1 cellular context compared by ENCODE assay signal in the genomic region with DNA sequence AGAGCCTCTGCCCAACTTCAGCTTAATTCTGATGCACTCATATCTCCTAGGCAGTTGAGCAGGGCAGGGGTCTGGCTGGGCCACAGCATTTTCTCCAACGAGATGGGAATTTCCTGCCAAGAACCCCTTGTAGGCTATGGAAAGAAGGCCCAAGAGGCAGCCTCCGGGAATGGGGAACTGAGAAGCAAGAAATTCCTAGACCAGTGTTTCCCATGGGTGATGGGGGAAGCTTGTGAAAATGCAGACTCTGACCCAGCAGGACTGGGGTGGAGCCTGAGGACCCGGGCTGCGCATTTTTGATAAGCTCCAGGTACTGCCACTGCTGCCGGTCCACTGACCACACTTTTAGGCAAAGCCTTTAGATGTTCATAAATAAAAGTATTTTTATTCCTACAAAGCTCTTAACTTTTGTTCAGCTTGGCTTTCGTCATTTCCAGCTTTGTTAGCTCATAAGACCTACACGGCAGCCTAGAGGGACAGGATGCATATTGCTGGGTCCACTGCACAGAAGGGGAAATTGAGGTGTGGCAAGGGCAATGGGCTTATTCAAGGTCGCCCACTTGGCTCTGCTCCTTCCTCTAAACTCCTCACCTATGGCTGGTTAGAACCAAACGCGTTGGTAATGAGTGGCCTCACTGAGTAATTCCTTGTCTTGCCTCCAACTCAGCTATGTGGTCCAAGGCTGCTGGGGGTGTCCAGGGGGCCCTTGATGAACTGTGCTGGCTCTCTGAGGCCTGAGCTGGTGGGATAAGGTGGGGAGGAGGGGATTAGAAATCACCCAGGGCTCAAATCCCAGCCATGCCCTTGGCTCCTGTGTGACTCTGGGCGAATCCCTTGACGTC.
TF ChIP-seq lines count a peak whose summit lies in the region.

No MANE protein-coding gene starts in this region.

TF ChIP-seq in HepG2, 621 proteins besides CTCF, POLR2A, EP300 and RAD21:
- TF ChIP-seq, protein P1, sequence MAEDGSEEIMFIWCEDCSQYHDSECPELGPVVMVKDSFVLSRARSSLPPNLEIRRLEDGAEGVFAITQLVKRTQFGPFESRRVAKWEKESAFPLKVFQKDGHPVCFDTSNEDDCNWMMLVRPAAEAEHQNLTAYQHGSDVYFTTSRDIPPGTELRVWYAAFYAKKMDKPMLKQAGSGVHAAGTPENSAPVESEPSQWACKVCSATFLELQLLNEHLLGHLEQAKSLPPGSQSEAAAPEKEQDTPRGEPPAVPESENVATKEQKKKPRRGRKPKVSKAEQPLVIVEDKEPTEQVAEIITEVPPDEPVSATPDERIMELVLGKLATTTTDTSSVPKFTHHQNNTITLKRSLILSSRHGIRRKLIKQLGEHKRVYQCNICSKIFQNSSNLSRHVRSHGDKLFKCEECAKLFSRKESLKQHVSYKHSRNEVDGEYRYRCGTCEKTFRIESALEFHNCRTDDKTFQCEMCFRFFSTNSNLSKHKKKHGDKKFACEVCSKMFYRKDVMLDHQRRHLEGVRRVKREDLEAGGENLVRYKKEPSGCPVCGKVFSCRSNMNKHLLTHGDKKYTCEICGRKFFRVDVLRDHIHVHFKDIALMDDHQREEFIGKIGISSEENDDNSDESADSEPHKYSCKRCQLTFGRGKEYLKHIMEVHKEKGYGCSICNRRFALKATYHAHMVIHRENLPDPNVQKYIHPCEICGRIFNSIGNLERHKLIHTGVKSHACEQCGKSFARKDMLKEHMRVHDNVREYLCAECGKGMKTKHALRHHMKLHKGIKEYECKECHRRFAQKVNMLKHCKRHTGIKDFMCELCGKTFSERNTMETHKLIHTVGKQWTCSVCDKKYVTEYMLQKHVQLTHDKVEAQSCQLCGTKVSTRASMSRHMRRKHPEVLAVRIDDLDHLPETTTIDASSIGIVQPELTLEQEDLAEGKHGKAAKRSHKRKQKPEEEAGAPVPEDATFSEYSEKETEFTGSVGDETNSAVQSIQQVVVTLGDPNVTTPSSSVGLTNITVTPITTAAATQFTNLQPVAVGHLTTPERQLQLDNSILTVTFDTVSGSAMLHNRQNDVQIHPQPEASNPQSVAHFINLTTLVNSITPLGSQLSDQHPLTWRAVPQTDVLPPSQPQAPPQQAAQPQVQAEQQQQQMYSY (CRISPR knock-in tag; IDR thresholded peaks at IDR 0.05), result no peak
- TF ChIP-seq, protein P2, sequence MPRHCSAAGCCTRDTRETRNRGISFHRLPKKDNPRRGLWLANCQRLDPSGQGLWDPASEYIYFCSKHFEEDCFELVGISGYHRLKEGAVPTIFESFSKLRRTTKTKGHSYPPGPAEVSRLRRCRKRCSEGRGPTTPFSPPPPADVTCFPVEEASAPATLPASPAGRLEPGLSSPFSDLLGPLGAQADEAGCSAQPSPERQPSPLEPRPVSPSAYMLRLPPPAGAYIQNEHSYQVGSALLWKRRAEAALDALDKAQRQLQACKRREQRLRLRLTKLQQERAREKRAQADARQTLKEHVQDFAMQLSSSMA (CRISPR knock-in tag; IDR thresholded peaks at IDR 0.05), result no peak
- TF ChIP-seq ZNF780A (CRISPR knock-in tag; IDR thresholded peaks at IDR 0.05) (no peak), ZNF556 (CRISPR knock-in tag; IDR thresholded peaks at IDR 0.05; ENCODE audit: borderline replicate concordance) (no peak), ZNF570 (CRISPR knock-in tag; IDR thresholded peaks at IDR 0.05; ENCODE audit: borderline replicate concordance) (no peak)
- TF ChIP-seq, protein P3, sequence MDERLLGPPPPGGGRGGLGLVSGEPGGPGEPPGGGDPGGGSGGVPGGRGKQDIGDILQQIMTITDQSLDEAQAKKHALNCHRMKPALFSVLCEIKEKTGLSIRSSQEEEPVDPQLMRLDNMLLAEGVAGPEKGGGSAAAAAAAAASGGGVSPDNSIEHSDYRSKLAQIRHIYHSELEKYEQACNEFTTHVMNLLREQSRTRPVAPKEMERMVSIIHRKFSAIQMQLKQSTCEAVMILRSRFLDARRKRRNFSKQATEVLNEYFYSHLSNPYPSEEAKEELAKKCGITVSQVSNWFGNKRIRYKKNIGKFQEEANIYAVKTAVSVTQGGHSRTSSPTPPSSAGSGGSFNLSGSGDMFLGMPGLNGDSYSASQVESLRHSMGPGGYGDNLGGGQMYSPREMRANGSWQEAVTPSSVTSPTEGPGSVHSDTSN (CRISPR knock-in tag; IDR thresholded peaks at IDR 0.05), result no peak
